26 cellular contexts compared by ENCODE assay signal in genomic region chr3:114609952-114610351, GRCh38.
"Had no signal": no experiment of that assay in that cellular context is flagged by ENCODE, and none has a peak within 500 bp of the region (broad histone marks: within the 10 kb centered on the region; RNA-seq: fewer than 3 reads in every experiment).

No MANE protein-coding gene starts in this region.

- H3K79me2 ChIP-seq: parathyroid adenoma had no signal

- H3K36me3 ChIP-seq: adrenal gland, ascending aorta, colonic mucosa, esophagus squamous epithelium, heart right ventricle, lower lobe of right lung, sigmoid colon, thyroid gland had no signal

- H3K27me3 ChIP-seq: adrenal gland, ascending aorta, colonic mucosa, dorsolateral prefrontal cortex, esophagus squamous epithelium, heart right ventricle, sigmoid colon, thyroid gland had no signal

- ATAC-seq: activated CD4-positive, alpha-beta T cell treated with anti-CD3 and anti-CD28 coated beads for 36 hours; activated T-helper 17 cell treated with anti-CD3 and anti-CD28 coated beads, Interleukin-2, amount 50 U/mL, for 72 hours; left colon; lower lobe of right lung; natural killer cell treated with Interleukin-12 subunit alpha and Interleukin-12 subunit beta and Interleukin-15 and Interleukin-18, amount 100 ng/mL, for 72 hours; T-helper 17 cell had no signal

- H3K4me3 ChIP-seq: adrenal gland, ascending aorta, colonic mucosa, dorsolateral prefrontal cortex, esophagus squamous epithelium, heart right ventricle, lower lobe of right lung, sigmoid colon, thyroid gland had no signal

- H3K9ac ChIP-seq: parathyroid adenoma had no signal

- DNase-seq: activated B cell treated with CpG ODN at 0.5 μM for 24 hours; activated CD4-positive, alpha-beta T cell treated with anti-CD3 and anti-CD28 coated beads for 36 hours; activated CD4-positive, alpha-beta T cell treated with anti-CD3 and anti-CD28 coated beads, Interleukin-2, amount 50 U/mL, for 4 hours; activated CD8-positive, alpha-beta memory T cell treated with anti-CD3 and anti-CD28 coated beads for 24 hours; activated CD8-positive, alpha-beta memory T cell treated with anti-CD3 and anti-CD28 coated beads, Interleukin-2, amount 50 U/mL, for 4 hours; activated naive CD4-positive, alpha-beta T cell; activated T-cell treated with anti-CD3 and anti-CD28 coated beads, Interleukin-2, amount 50 U/mL, for 24 hours; adrenal gland; colonic mucosa; dorsolateral prefrontal cortex; esophagus squamous epithelium; heart right ventricle; islet precursor cell; left colon; lower lobe of right lung; sigmoid colon; stimulated activated CD4-positive, alpha-beta T cell treated with anti-CD3 and anti-CD28 coated beads, Interleukin-12 subunit alpha, Interleukin-12 subunit beta, amount 100 ng/mL, for 4 hours; stimulated activated CD4-positive, alpha-beta T cell treated with anti-CD3 and anti-CD28 coated beads, Interleukin-4, amount 100 ng/mL, for 4 hours; substantia nigra; SW 1271; T-helper 17 cell; thyroid gland had no signal

- H3K4me1 ChIP-seq: ascending aorta, colonic mucosa, parathyroid adenoma had no signal

- H3K27ac ChIP-seq: ascending aorta, colonic mucosa, esophagus squamous epithelium, lower lobe of right lung, parathyroid adenoma, sigmoid colon, thyroid gland had no signal

- H2AFZ ChIP-seq: parathyroid adenoma had no signal

- H3K9me3 ChIP-seq: adrenal gland, ascending aorta, colonic mucosa, esophagus squamous epithelium, heart right ventricle, lower lobe of right lung, sigmoid colon, thyroid gland had no signal
